ENCODE assay signal across 8 cellular contexts in genomic region chr1:28582248-28582615, GRCh38. TPM values are rescaled to one million over a fixed set of nuclear protein-coding genes. Genes with fewer than 3 reads are reported as not detected.
DNase-seq lines count a peak whose midpoint lies in the region; ATAC-seq and TF ChIP-seq lines count a peak whose summit lies in the region.

No MANE protein-coding gene starts in this region.

- peaks cover 35% of the 10 kb centered on the region for H3K4me1 Mint-ChIP-seq in activated CD4-positive, alpha-beta T cell treated with anti-CD3 and anti-CD28 coated beads, Interleukin-2, amount 10 ng/mL, durations not matched to agents 7 days and 5 days
- peaks cover 20% of the 10 kb centered on the region for H3K4me1 Mint-ChIP-seq in nephron

- no peaks in the 10 kb centered on the region for H3K9me3 ChIP-seq in Peyer's patch

- POLR2A ChIA-PET in activated CD4-positive, alpha-beta T cell treated with anti-CD3 and anti-CD28 coated beads, Interleukin-2, amount 10 ng/mL, durations not matched to agents 7 days and 5 days (lab: Charles Lee), result interaction anchor here (0.7 to 2.4 kb wide), 10 partner anchors 10 to 334 kb away, joined by 3 to 22 read pairs (median 4); partner anchors contain the start of genes RAB42, RCC1, RNU11 and TAF12

- no peaks in the 10 kb centered on the region for H3K27me3 ChIP-seq in Peyer's patch

- H3K27me3 Mint-ChIP-seq in activated CD4-positive, alpha-beta T cell treated with anti-CD3 and anti-CD28 coated beads, Interleukin-2, amount 10 ng/mL, durations not matched to agents 7 days and 5 days, result no peaks in the 10 kb centered on the region
- peaks cover 5% of the 10 kb centered on the region for H3K27me3 Mint-ChIP-seq in nephron (ENCODE audit: low read depth)

- peak overlapping the region; percentile 84 to 87 (median 86) for H3K27ac ChIP-seq in Peyer's patch

- TF ChIP-seq POLR2A in Peyer's patch (IDR thresholded peaks at IDR 0.05) (no peak), erythroblast (IDR thresholded peaks at IDR 0.05; ENCODE audit: low read length) (no peak)

- peaks cover 0 to 14% (median 3%) of the 10 kb centered on the region in 4 donors for H3K4me1 ChIP-seq in Peyer's patch

- peak overlapping the region; percentile 93 for H3K27ac Mint-ChIP-seq in activated CD4-positive, alpha-beta T cell treated with anti-CD3 and anti-CD28 coated beads, Interleukin-2, amount 10 ng/mL, durations not matched to agents 7 days and 5 days
- H3K27ac Mint-ChIP-seq in nephron, result peak overlapping the region; percentile 57 to 85 (median 63)

- no peak for DNase-seq in activated CD4-positive, alpha-beta T cell treated with anti-CD3 and anti-CD28 coated beads, Interleukin-2, amount 10 ng/mL, durations not matched to agents 7 days and 5 days
- no peak for DNase-seq in activated CD4-positive, alpha-beta T cell treated with anti-CD3 and anti-CD28 coated beads for 48 hours
- DNase-seq in Peyer's patch (no peak), epidermal melanocyte (ENCODE audit: insufficient read length, low spot score) (peak; percentile 27), mucosa of gallbladder (ENCODE audit: low spot score) (no peak), erythroblast (lab: John Stamatoyannopoulos, UW) (no peak)

- peaks cover 0 to 32% (median 0%) of the 10 kb centered on the region in 3 donors for H3K36me3 ChIP-seq in Peyer's patch

- CTCF ChIA-PET in activated CD4-positive, alpha-beta T cell treated with anti-CD3 and anti-CD28 coated beads, Interleukin-2, amount 10 ng/mL, durations not matched to agents 7 days and 5 days (lab: Charles Lee), result interaction anchor here (0.5 to 2.4 kb wide), 16 partner anchors 8 to 334 kb away, joined by 3 to 12 read pairs (median 4); partner anchors contain the start of genes RAB42, TRNAU1AP and YTHDF2

- H3K4me3 ChIP-seq in Peyer's patch, result peak overlapping the region; percentile 64 to 86 (median 78)

- no peaks in the 10 kb centered on the region for H3K9me3 Mint-ChIP-seq in activated CD4-positive, alpha-beta T cell treated with anti-CD3 and anti-CD28 coated beads, Interleukin-2, amount 10 ng/mL, durations not matched to agents 7 days and 5 days
- no peaks in the 10 kb centered on the region for H3K9me3 Mint-ChIP-seq in nephron

- TF ChIP-seq CTCF in Peyer's patch (IDR thresholded peaks at IDR 0.05), result no peak
- no peak for TF ChIP-seq CTCF in nephron (IDR thresholded peaks at IDR 0.05; ENCODE audit: unreplicated experiment in 3 of 3)

- H3K36me3 Mint-ChIP-seq in activated CD4-positive, alpha-beta T cell treated with anti-CD3 and anti-CD28 coated beads, Interleukin-2, amount 10 ng/mL, durations not matched to agents 7 days and 5 days (ENCODE audit: low read depth), result peaks cover 39% of the 10 kb centered on the region
- peaks cover 29% of the 10 kb centered on the region for H3K36me3 Mint-ChIP-seq in nephron (ENCODE audit: low read depth)

- H3K4me3 Mint-ChIP-seq in activated CD4-positive, alpha-beta T cell treated with anti-CD3 and anti-CD28 coated beads, Interleukin-2, amount 10 ng/mL, durations not matched to agents 7 days and 5 days, result peak overlapping the region; percentile 84
- peak overlapping the region; percentile 90 to 97 (median 93) for H3K4me3 Mint-ChIP-seq in nephron

- ATAC-seq in HG03342 (IDR thresholded peaks at IDR 0.05; ENCODE audit: unreplicated experiment), result no peak

RNA-seq across cellular contexts. Expression of gene RAB42, which starts 9.8 kb away (rescaled TPM):
- total RNA-seq in activated CD4-positive, alpha-beta T cell treated with anti-CD3 and anti-CD28 coated beads, Interleukin-2, amount 10 ng/mL, durations not matched to agents 7 days and 5 days, result not detected
- total RNA-seq in Peyer's patch, result 1 to 10 TPM; 1.8 to 6.6 (median 4.6) TPM
- 1.8 TPM for total RNA-seq in mucosa of gallbladder

RNA-seq across cellular contexts. Expression of gene TRNAU1AP, which starts 29.3 kb away (rescaled TPM):
- 10 to 100 TPM; 69.3 to 70.6 TPM for total RNA-seq in activated CD4-positive, alpha-beta T cell treated with anti-CD3 and anti-CD28 coated beads, Interleukin-2, amount 10 ng/mL, durations not matched to agents 7 days and 5 days
- total RNA-seq in Peyer's patch, result 10 to 100 TPM; 12.3 to 48.7 (median 25.4) TPM
- 19.3 TPM for total RNA-seq in mucosa of gallbladder
